Comparison of ENCODE assay signal across 20 cellular contexts in the genomic region with DNA sequence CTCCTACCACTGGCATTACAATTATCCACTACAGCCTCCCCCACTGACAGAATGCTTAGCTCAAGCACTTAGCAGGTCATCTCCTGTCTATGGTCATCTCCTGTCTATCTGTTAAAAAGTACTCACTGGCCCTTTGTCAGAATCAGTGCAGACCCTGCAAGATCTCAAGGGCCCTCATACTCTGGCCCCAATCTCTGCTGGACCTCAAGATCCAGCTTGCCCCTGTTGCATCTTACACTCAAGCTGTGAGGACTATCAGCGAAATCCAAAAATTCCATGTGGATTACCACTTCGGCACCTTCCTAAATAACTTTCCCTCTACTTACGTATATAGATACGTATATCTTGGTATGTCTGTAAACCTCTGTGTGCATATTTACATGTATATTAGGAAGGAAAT.
DNase-seq lines count a peak whose midpoint lies in the region; ATAC-seq, FAIRE-seq and TF ChIP-seq lines count a peak whose summit lies in the region.
"Had no signal": no experiment of that assay in that cellular context is flagged by ENCODE, and none has a peak within 500 bp of the region (broad histone marks: within the 10 kb centered on the region; RNA-seq: fewer than 3 reads in every experiment).

No MANE protein-coding gene starts in this region.

- H3K4me2 ChIP-seq in BLaER1 = 0 out of 2 replicates have a peak overlapping the region, but pooled peaks have one; percentile 3
- no peak overlapping the region for H3K4me2 ChIP-seq in Loucy (ENCODE audit: low read depth, low read length, poor library complexity, severe bottlenecking)
- no peak overlapping the region for H3K4me2 ChIP-seq in H1 (ENCODE audit: insufficient read depth in 1 of 2, low read depth in 2 of 2, low read length in 2 of 2)

- H3K4me3 Mint-ChIP-seq in naive B cell = peak overlapping the region in 7 of 8 donors; percentile 34 to 87 (median 55)
- no peak overlapping the region for H3K4me3 Mint-ChIP-seq in activated T-cell treated with anti-CD3 and anti-CD28 coated beads, Interleukin-2, amount 50 U/mL, for 72 hours
- H3K4me3 Mint-ChIP-seq: CD14-positive monocyte; CD8-positive, alpha-beta T cell had no signal

- WGBS in H1 (ENCODE audit: extremely low coverage in 1 of 2, insufficient coverage in 1 of 2, insufficient read length in 1 of 2, insufficient replicate concordance in 2 of 2, low coverage in 1 of 2, low lambda C conversion rate in 2 of 2, missing lambda C conversion rate in 1 of 2), 2 experiments = 69% methylated on average over 4 of the region's 4 CpGs; no CpG with 5 or more reads in 1 of the 2 experiments

- H3K18ac ChIP-seq in H1 (ENCODE audit: extremely low read depth, low read length) = no peak overlapping the region

- H3K4me1 ChIP-seq in BLaER1 = peaks cover 29% of the 10 kb centered on the region
- peaks cover 57% of the 10 kb centered on the region for H3K4me1 ChIP-seq in Loucy (ENCODE audit: insufficient read depth, low read length, poor library complexity, severe bottlenecking)
- H3K4me1 ChIP-seq in H1 (replicated peaks in 1 of 4; ENCODE audit: control insufficient read depth in 3 of 4, insufficient read depth in 4 of 4, low read length in 3 of 4) = peaks cover 5 to 11% (median 10%) of the 10 kb centered on the region in 4 experiments; a peak in 6 of 7 replicates
- H3K4me1 ChIP-seq: BE2C had no signal

- H2BK120ac ChIP-seq in H1 (replicated peaks; ENCODE audit: low read depth, low read length) = no peak overlapping the region

- peak overlapping the region; percentile 27 for H4K91ac ChIP-seq in H1 (replicated peaks; ENCODE audit: insufficient read length, low read length)

- peaks cover 82% of the 10 kb centered on the region for H3K36me3 ChIP-seq in BLaER1
- H3K36me3 ChIP-seq in Loucy (ENCODE audit: insufficient read depth, low read length) = peaks cover 10% of the 10 kb centered on the region; the same call in 1 of the 2 replicates
- H3K36me3 ChIP-seq in H1 (ENCODE audit: control insufficient read depth in 2 of 4, insufficient read depth in 4 of 4, low read length in 3 of 4) = no peaks in the 10 kb centered on the region
- H3K36me3 ChIP-seq: BE2C had no signal

- ATAC-seq in naive B cell (ENCODE audit: low read depth in 2 of 2) (no peak), GM21619 (IDR thresholded peaks at IDR 0.05; ENCODE audit: unreplicated experiment) (no peak), GM18498 (IDR thresholded peaks at IDR 0.05; ENCODE audit: unreplicated experiment) (no peak)
- ATAC-seq in activated T-cell treated with anti-CD3 and anti-CD28 coated beads, Interleukin-2, amount 50 U/mL, for 72 hours (replicated peaks in 1 of 2) = no peak
- ATAC-seq: CD8-positive, alpha-beta T cell had no signal

- H2BK12ac ChIP-seq in H1 (ENCODE audit: low read depth, low read length) = peak overlapping the region; percentile 13; the same call in 1 of the 2 replicates

- H3K4me3 ChIP-seq in BLaER1 (no peak overlapping the region), Loucy (ENCODE audit: low read length, poor library complexity, severe bottlenecking) (no peak overlapping the region), H1 (ENCODE audit: extremely low read depth in 1 of 4, insufficient read depth in 2 of 4, low read depth in 3 of 4, low read length in 4 of 4) (no peak overlapping the region)
- H3K4me3 ChIP-seq: GM23248 had no signal

- H3K4ac ChIP-seq in H1 (replicated peaks; ENCODE audit: insufficient read length, low read depth, low read length) = no peak overlapping the region

- TF ChIP-seq POLR2A in H1 (IDR thresholded peaks at IDR 0.05; ENCODE audit: control extremely low read depth in 1 of 2, low read depth in 2 of 2, low read length in 2 of 2) = no peak

- no peaks in the 10 kb centered on the region for H3K9me2 ChIP-seq in Loucy (replicated peaks; ENCODE audit: low read depth, low read length)

- H3K14ac ChIP-seq in H1 (ENCODE audit: insufficient read length) = no peak overlapping the region

- peaks cover 59 to 94% (median 74%) of the 10 kb centered on the region in 3 donors for H3K4me1 Mint-ChIP-seq in naive B cell
- peaks cover 12% of the 10 kb centered on the region for H3K4me1 Mint-ChIP-seq in activated T-cell treated with anti-CD3 and anti-CD28 coated beads, Interleukin-2, amount 50 U/mL, for 72 hours (ENCODE audit: low read depth)

- peak overlapping the region; percentile 21; the same call in 1 of the 2 replicates for H2BK5ac ChIP-seq in H1 (ENCODE audit: low read depth, low read length)

- H4K20me1 ChIP-seq in BLaER1 = no peaks in the 10 kb centered on the region
- peaks cover 10% of the 10 kb centered on the region for H4K20me1 ChIP-seq in Loucy (ENCODE audit: insufficient read depth, low read length, poor library complexity, severe bottlenecking)
- H4K20me1 ChIP-seq in H1 (replicated peaks in 1 of 2; ENCODE audit: control insufficient read depth in 1 of 2, insufficient read depth in 2 of 2, low read length in 2 of 2) = no peaks in the 10 kb centered on the region

- DNase-seq in H1 (ENCODE audit: low read depth in 1 of 2, low spot score in 2 of 2) (no peak), naive B cell (no peak)
- DNase-seq in activated T-cell treated with anti-CD3 and anti-CD28 coated beads, Interleukin-2, amount 50 U/mL, for 72 hours = no peak
- DNase-seq: BE2C; CD8-positive, alpha-beta T cell; COR-L47; DMS153; DMS79 treated with DMSO at 0.1 percent for 48 hours; GDM1; GM23248; H7; IMR-90 had no signal

- H3K9me3 ChIP-seq in BLaER1 = peaks cover 87% of the 10 kb centered on the region
- H3K9me3 ChIP-seq in Loucy (ENCODE audit: insufficient read depth, low read depth, low read length) = no peaks in the 10 kb centered on the region
- no peaks in the 10 kb centered on the region for H3K9me3 ChIP-seq in H1 (ENCODE audit: insufficient read depth in 2 of 2, low read depth in 1 of 2, low read length in 1 of 2)
- H3K9me3 ChIP-seq: BE2C had no signal

- no peak for TF ChIP-seq EP300 in H1 (IDR thresholded peaks at IDR 0.05; ENCODE audit: borderline replicate concordance in 1 of 2, low read depth in 2 of 2, low read length in 2 of 2)

- H3F3A ChIP-seq in Loucy (ENCODE audit: low read depth) = no peaks in the 10 kb centered on the region

- no peak overlapping the region for H4K8ac ChIP-seq in H1 (ENCODE audit: extremely low read depth, insufficient read depth, low read length)

- no peaks in the 10 kb centered on the region; the same call in 1 of the 2 replicates for H3K23me2 ChIP-seq in H1 (ENCODE audit: low read depth, low read length)

- H2BK20ac ChIP-seq in H1 (ENCODE audit: low read length) = no peak overlapping the region

- TF ChIP-seq RAD21 in H1 (IDR thresholded peaks at IDR 0.05 in 1 of 2, conservative IDR thresholded peaks at IDR 0.05 in 1 of 2; ENCODE audit: low read depth in 2 of 2, low read length in 2 of 2) = no peak

- H3K79me2 ChIP-seq in Loucy (ENCODE audit: insufficient read depth, low read length) = peaks cover 81% of the 10 kb centered on the region
- H3K79me2 ChIP-seq in H1 (ENCODE audit: control insufficient read depth in 1 of 2, insufficient read depth in 2 of 2, low read length in 2 of 2) = no peaks in the 10 kb centered on the region

- no peak overlapping the region for H2AK5ac ChIP-seq in H1 (ENCODE audit: low read depth, low read length)

- H3K27ac ChIP-seq in BLaER1 (peak overlapping the region; percentile 39), H1 (ENCODE audit: low read depth, low read length) (no peak overlapping the region)
- H3K27ac ChIP-seq: GM23248 had no signal

- POLR2A ChIA-PET in H1 (lab: Charles Lee; ENCODE audit: partially characterized antibody) = no interaction called here

- H3K36me3 Mint-ChIP-seq in naive B cell = peaks cover 32 to 33% of the 10 kb centered on the region in 2 donors
- no peaks in the 10 kb centered on the region for H3K36me3 Mint-ChIP-seq in activated T-cell treated with anti-CD3 and anti-CD28 coated beads, Interleukin-2, amount 50 U/mL, for 72 hours (ENCODE audit: insufficient read depth in 2 of 2)

- TF ChIP-seq CTCF in Loucy (conservative IDR thresholded peaks at IDR 0.05; ENCODE audit: low read length) (no peak), H1 (IDR thresholded peaks at IDR 0.05; ENCODE audit: control extremely low read depth in 1 of 3, insufficient read depth in 1 of 3, low read depth in 1 of 3, low read length in 3 of 3) (no peak)

- H4K5ac ChIP-seq in H1 (ENCODE audit: insufficient read length, low read depth, low read length) = no peak overlapping the region

- H3K9ac ChIP-seq in BLaER1 (no peak overlapping the region), Loucy (ENCODE audit: low read depth, low read length, poor library complexity, severe bottlenecking) (peak overlapping the region; percentile 1), H1 (replicated peaks in 1 of 4; ENCODE audit: extremely low read depth in 1 of 4, low read depth in 3 of 4, low read length in 3 of 4) (no peak overlapping the region)
- H3K9ac ChIP-seq: GM23248 had no signal

- peak overlapping the region in 5 of 6 donors; percentile 48 to 94 (median 72) for H3K27ac Mint-ChIP-seq in naive B cell
- H3K27ac Mint-ChIP-seq in activated T-cell treated with anti-CD3 and anti-CD28 coated beads, Interleukin-2, amount 50 U/mL, for 72 hours = no peak overlapping the region
- H3K27ac Mint-ChIP-seq: CD8-positive, alpha-beta T cell had no signal

- H3K79me1 ChIP-seq in H1 (ENCODE audit: low read depth, low read length) = no peaks in the 10 kb centered on the region

- H3K27me3 Mint-ChIP-seq in naive B cell = no peaks in the 10 kb centered on the region
- H3K27me3 Mint-ChIP-seq in activated T-cell treated with anti-CD3 and anti-CD28 coated beads, Interleukin-2, amount 50 U/mL, for 72 hours (ENCODE audit: low read depth) = no peaks in the 10 kb centered on the region

- no peak overlapping the region for H3K23ac ChIP-seq in H1 (ENCODE audit: insufficient read length)

- no peak for FAIRE-seq in H1 (lab: Jason Lieb, UNC)
- FAIRE-seq: A204.1, D721Med, GM12892 had no signal

- H2AFZ ChIP-seq in Loucy (ENCODE audit: low read length) (no peak overlapping the region), H1 (ENCODE audit: low read length) (no peak overlapping the region)
- H2AFZ ChIP-seq: GM23248 had no signal

- CTCF ChIA-PET in H1 (lab: Charles Lee; ENCODE audit: partially characterized antibody) = interaction anchor here (0.6 to 1.1 kb wide), 3 partner anchors 14 to 21 kb away, joined by 3 to 4 read pairs (median 3); no protein-coding TSS in a partner anchor

- no peaks in the 10 kb centered on the region for H3K27me3 ChIP-seq in BLaER1
- H3K27me3 ChIP-seq in Loucy (ENCODE audit: insufficient read depth, low read length, poor library complexity, severe bottlenecking) = no peaks in the 10 kb centered on the region
- H3K27me3 ChIP-seq in H1 (replicated peaks in 1 of 4; ENCODE audit: control insufficient read depth in 3 of 4, extremely low read depth in 1 of 4, insufficient read depth in 3 of 4, low read length in 3 of 4) = no peaks in the 10 kb centered on the region

- H2BK15ac ChIP-seq in H1 (ENCODE audit: low read length) = 0 out of 2 replicates have a peak overlapping the region, but pooled peaks have one; percentile 34

- peaks cover 0 to 36% (median 20%) of the 10 kb centered on the region in 7 donors for H3K9me3 Mint-ChIP-seq in naive B cell
- H3K9me3 Mint-ChIP-seq in activated T-cell treated with anti-CD3 and anti-CD28 coated beads, Interleukin-2, amount 50 U/mL, for 72 hours = peaks cover 5 to 7% of the 10 kb centered on the region in 2 donors

- no peak overlapping the region for H3K56ac ChIP-seq in H1 (replicated peaks; ENCODE audit: insufficient read length, low read depth, low read length)

TF ChIP-seq in H1, 55 proteins besides CTCF, POLR2A, EP300 and RAD21 (continues in another document):
- no peak for TF ChIP-seq GTF2F1 (IDR thresholded peaks at IDR 0.05; ENCODE audit: borderline replicate concordance, low read depth, low read length)

Comparison
In these comparisons a context has a peak if more than half of its experiments do, and no peak if none do; other contexts are left out.
1. H3K4me3 Mint-ChIP-seq: peak in naive B cell (7 of 8); none in activated T-cell treated with anti-CD3 and anti-CD28 coated beads, Interleukin-2, amount 50 U/mL, for 72 hours (0 of 2).